19 cellular contexts compared by ENCODE assay signal in genomic region chr1:178986204-178986603, GRCh38.
"Had no signal": no experiment of that assay in that cellular context is flagged by ENCODE, and none has a peak within 500 bp of the region (broad histone marks: within the 10 kb centered on the region; RNA-seq: fewer than 3 reads in every experiment).

No MANE protein-coding gene starts in this region.

- H3K36me3 ChIP-seq: gastrocnemius medialis, heart right ventricle, right lobe of liver, tibial nerve had no signal

- H3K27ac ChIP-seq: gastrocnemius medialis, heart right ventricle, psoas muscle, right lobe of liver, testis, tibial nerve had no signal

- H3K4me3 ChIP-seq: gastrocnemius medialis, heart right ventricle, psoas muscle, right lobe of liver, testis, tibial nerve had no signal

- H3K4me1 ChIP-seq: gastrocnemius medialis, heart right ventricle, psoas muscle, right lobe of liver, testis, tibial nerve had no signal

- DNase-seq: effector memory CD4-positive, alpha-beta T cell; gastrocnemius medialis; heart right ventricle; hypothalamus; kidney glomerular epithelial cell; mammary epithelial cell; naive thymus-derived CD4-positive, alpha-beta T cell; nephron progenitor cell; psoas muscle; retina; right lobe of liver; stimulated activated CD4-positive, alpha-beta T cell treated with anti-CD3 and anti-CD28 coated beads, Interleukin-4, amount 100 ng/mL, for 4 hours; stimulated activated naive B cell treated with anti-CD40 and anti-IgM and Interleukin-4, amounts not matched to agents 10 μg/mL and 1 μg/mL and 100 μg/mL, for 72 hours; stimulated activated naive CD8-positive, alpha-beta T cell treated with anti-CD3 and anti-CD28 coated beads, Interleukin-15, amount 100 ng/mL, for 72 hours; testis had no signal

- H3K9me3 ChIP-seq: gastrocnemius medialis, psoas muscle, right lobe of liver, testis, tibial nerve had no signal

- H3K27me3 Mint-ChIP-seq: stimulated activated naive B cell treated with anti-CD40 and anti-IgM and Interleukin-4, amounts not matched to agents 10 μg/mL and 1 μg/mL and 100 μg/mL, for 72 hours; stimulated activated naive CD8-positive, alpha-beta T cell treated with anti-CD3 and anti-CD28 coated beads, Interleukin-15, amount 100 ng/mL, for 72 hours had no signal

- H3K4me3 Mint-ChIP-seq: naive thymus-derived CD4-positive, alpha-beta T cell; nephron progenitor cell; stimulated activated naive B cell treated with anti-CD40 and anti-IgM and Interleukin-4, amounts not matched to agents 10 μg/mL and 1 μg/mL and 100 μg/mL, for 72 hours; stimulated activated naive CD8-positive, alpha-beta T cell treated with anti-CD3 and anti-CD28 coated beads, Interleukin-15, amount 100 ng/mL, for 72 hours had no signal

- H3K36me3 Mint-ChIP-seq: naive thymus-derived CD4-positive, alpha-beta T cell; stimulated activated naive B cell treated with anti-CD40 and anti-IgM and Interleukin-4, amounts not matched to agents 10 μg/mL and 1 μg/mL and 100 μg/mL, for 72 hours had no signal

- FAIRE-seq: endometrium, islet of Langerhans had no signal

- H3K27me3 ChIP-seq: gastrocnemius medialis, heart right ventricle, right lobe of liver, testis, tibial nerve had no signal

- ATAC-seq: esophagus mucosa; gastrocnemius medialis; heart right ventricle; naive thymus-derived CD4-positive, alpha-beta T cell; psoas muscle; right lobe of liver; stimulated activated naive B cell treated with anti-CD40 and anti-IgM and Interleukin-4, amounts not matched to agents 10 μg/mL and 1 μg/mL and 100 μg/mL, for 72 hours; stimulated activated naive CD8-positive, alpha-beta T cell treated with anti-CD3 and anti-CD28 coated beads, Interleukin-15, amount 100 ng/mL, for 72 hours had no signal

- H3K4me1 Mint-ChIP-seq: nephron progenitor cell; stimulated activated naive B cell treated with anti-CD40 and anti-IgM and Interleukin-4, amounts not matched to agents 10 μg/mL and 1 μg/mL and 100 μg/mL, for 72 hours; stimulated activated naive CD8-positive, alpha-beta T cell treated with anti-CD3 and anti-CD28 coated beads, Interleukin-15, amount 100 ng/mL, for 72 hours had no signal

- H3K27ac Mint-ChIP-seq: naive thymus-derived CD4-positive, alpha-beta T cell; nephron progenitor cell; stimulated activated naive B cell treated with anti-CD40 and anti-IgM and Interleukin-4, amounts not matched to agents 10 μg/mL and 1 μg/mL and 100 μg/mL, for 72 hours; stimulated activated naive CD8-positive, alpha-beta T cell treated with anti-CD3 and anti-CD28 coated beads, Interleukin-15, amount 100 ng/mL, for 72 hours had no signal
